10 cellular contexts compared by ENCODE assay signal in the genomic region with DNA sequence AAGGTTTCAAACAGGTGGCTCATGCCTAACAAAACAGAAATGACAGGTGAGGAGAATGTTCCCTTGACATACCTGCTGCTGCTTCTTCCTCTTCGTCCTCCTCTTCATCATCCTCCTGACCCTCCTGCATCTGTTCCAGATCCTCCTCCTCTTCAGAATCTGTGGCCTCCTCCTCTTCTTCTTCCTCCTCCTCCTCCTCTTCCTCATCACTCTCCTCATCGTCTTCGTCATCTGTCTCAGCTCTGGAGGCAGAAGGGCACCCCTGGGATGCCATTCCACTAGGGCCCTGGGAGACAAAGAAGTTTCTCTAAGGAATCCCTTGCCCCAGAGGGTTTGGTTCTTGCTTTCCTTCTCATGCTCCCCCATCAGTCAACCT. TPM values are rescaled to one million over a fixed set of nuclear protein-coding genes. Genes with fewer than 3 reads are reported as not detected.
DNase-seq lines count a peak whose midpoint lies in the region; ATAC-seq and TF ChIP-seq lines count a peak whose summit lies in the region.
"Had no signal": no experiment of that assay in that cellular context is flagged by ENCODE, and none has a peak within 500 bp of the region (broad histone marks: within the 10 kb centered on the region; RNA-seq: fewer than 3 reads in every experiment).

No MANE protein-coding gene starts in this region.

- no peaks in the 10 kb centered on the region for H3K9me3 ChIP-seq in testis
- H3K9me3 ChIP-seq: thyroid gland had no signal

- H3K27ac ChIP-seq in testis, result peak overlapping the region; percentile 39 to 43
- H3K27ac ChIP-seq: thyroid gland had no signal

- H3K27me3 ChIP-seq in testis, result no peaks in the 10 kb centered on the region
- H3K27me3 ChIP-seq: thyroid gland had no signal

- peak overlapping the region; percentile 51 for H3K27ac Mint-ChIP-seq in activated T-cell treated with anti-CD3 and anti-CD28 coated beads, Interleukin-2, amount 50 U/mL, for 72 hours
- H3K27ac Mint-ChIP-seq in activated T-helper 1 cell treated with anti-CD3 and anti-CD28 coated beads, Interleukin-12 subunit alpha, Interleukin-12 subunit beta, Interleukin-2, Interleukin-4 antibody, amounts not matched to agents 30 ng/mL and 10 ng/mL and 1 ng/mL, durations not matched to agents 14 hours and 24 hours and 36 hours, result peak overlapping the region; percentile 38

- no peak for TF ChIP-seq CTCF in fibroblast of villous mesenchyme (IDR thresholded peaks at IDR 0.05; ENCODE audit: insufficient read depth, low read depth, low read length)
- TF ChIP-seq CTCF in testis (IDR thresholded peaks at IDR 0.05), result no peak

- no peaks in the 10 kb centered on the region for H3K36me3 ChIP-seq in testis (ENCODE audit: low read depth, missing control alignments)

- ATAC-seq in activated T-cell treated with anti-CD3 and anti-CD28 coated beads, Interleukin-2, amount 50 U/mL, for 72 hours (replicated peaks in 1 of 2), result no peak

- peak overlapping the region; percentile 98 to 100 for H3K4me3 Mint-ChIP-seq in activated T-cell treated with anti-CD3 and anti-CD28 coated beads, Interleukin-2, amount 50 U/mL, for 72 hours
- H3K4me3 Mint-ChIP-seq in activated T-helper 1 cell treated with anti-CD3 and anti-CD28 coated beads, Interleukin-12 subunit alpha, Interleukin-12 subunit beta, Interleukin-2, Interleukin-4 antibody, amounts not matched to agents 30 ng/mL and 10 ng/mL and 1 ng/mL, durations not matched to agents 14 hours and 24 hours and 36 hours, result peak overlapping the region; percentile 97

- H3K4me3 ChIP-seq in fibroblast of villous mesenchyme (ENCODE audit: low read depth, low read length) (peak overlapping the region; percentile 28), testis (no peak overlapping the region)
- H3K4me3 ChIP-seq: thyroid gland had no signal

- no peaks in the 10 kb centered on the region for H3K27me3 Mint-ChIP-seq in activated T-cell treated with anti-CD3 and anti-CD28 coated beads, Interleukin-2, amount 50 U/mL, for 72 hours (ENCODE audit: low read depth)
- no peaks in the 10 kb centered on the region for H3K27me3 Mint-ChIP-seq in activated T-helper 1 cell treated with anti-CD3 and anti-CD28 coated beads, Interleukin-12 subunit alpha, Interleukin-12 subunit beta, Interleukin-2, Interleukin-4 antibody, amounts not matched to agents 30 ng/mL and 10 ng/mL and 1 ng/mL, durations not matched to agents 14 hours and 24 hours and 36 hours (ENCODE audit: insufficient read depth)

- no peak for TF ChIP-seq POLR2A in testis (IDR thresholded peaks at IDR 0.05)

- intact Hi-C loops in activated T-helper 1 cell treated with anti-CD3 and anti-CD28 coated beads, Interleukin-12 subunit alpha, Interleukin-12 subunit beta, Interleukin-2, Interleukin-4 antibody, amounts not matched to agents 30 ng/mL and 10 ng/mL and 1 ng/mL, durations not matched to agents 14 hours and 24 hours and 36 hours (cut with micrococcal nuclease), result no loop called here
- intact Hi-C loops in testis (cut with DNase I; ENCODE audit: low total_unique reads), result loop anchor here (10.0 kb wide), 2 partner anchors 95 to 115 kb away; partner anchors contain the start of genes CUTA, HSD17B8, PHF1 and RING1

- DNase-seq in activated T-cell treated with anti-CD3 and anti-CD28 coated beads, Interleukin-2, amount 50 U/mL, for 72 hours, result no peak
- no peak for DNase-seq in activated T-cell treated with anti-CD3 and anti-CD28 coated beads for 4 hours
- no peak for DNase-seq in activated T-helper 1 cell treated with anti-CD3 and anti-CD28 coated beads, Interleukin-12 subunit alpha, Interleukin-12 subunit beta, Interleukin-2, Interleukin-4 antibody, amounts not matched to agents 30 ng/mL and 10 ng/mL and 1 ng/mL, durations not matched to agents 14 hours and 24 hours and 36 hours (ENCODE audit: low spot score)
- DNase-seq in fibroblast of villous mesenchyme (ENCODE audit: low read depth), result no peak
- no peak for DNase-seq in testis
- no peak for DNase-seq in inferior parietal cortex (ENCODE audit: extremely low spot score)
- DNase-seq in anterior cingulate cortex (lab: John Stamatoyannopoulos, UW), result no peak
- DNase-seq in NCI-H526 (lab: John Stamatoyannopoulos, UW), result no peak
- DNase-seq: NCI-H526 treated with DMSO at 0.1 percent for 48 hours, thyroid gland had no signal

- H3K4me1 ChIP-seq in testis, result peaks cover 46% of the 10 kb centered on the region

- no peaks in the 10 kb centered on the region for H3K9me3 Mint-ChIP-seq in activated T-cell treated with anti-CD3 and anti-CD28 coated beads, Interleukin-2, amount 50 U/mL, for 72 hours
- H3K9me3 Mint-ChIP-seq in activated T-helper 1 cell treated with anti-CD3 and anti-CD28 coated beads, Interleukin-12 subunit alpha, Interleukin-12 subunit beta, Interleukin-2, Interleukin-4 antibody, amounts not matched to agents 30 ng/mL and 10 ng/mL and 1 ng/mL, durations not matched to agents 14 hours and 24 hours and 36 hours, result no peaks in the 10 kb centered on the region

- WGBS in testis, 2 donors, result 82% methylated on average over 3 of the region's 3 CpGs

- H3K4me1 Mint-ChIP-seq in activated T-cell treated with anti-CD3 and anti-CD28 coated beads, Interleukin-2, amount 50 U/mL, for 72 hours (ENCODE audit: low read depth), result peaks cover 84% of the 10 kb centered on the region
- peaks cover 80% of the 10 kb centered on the region for H3K4me1 Mint-ChIP-seq in activated T-helper 1 cell treated with anti-CD3 and anti-CD28 coated beads, Interleukin-12 subunit alpha, Interleukin-12 subunit beta, Interleukin-2, Interleukin-4 antibody, amounts not matched to agents 30 ng/mL and 10 ng/mL and 1 ng/mL, durations not matched to agents 14 hours and 24 hours and 36 hours (ENCODE audit: low read depth)

- peaks cover 11 to 32% of the 10 kb centered on the region in 2 donors for H3K36me3 Mint-ChIP-seq in activated T-cell treated with anti-CD3 and anti-CD28 coated beads, Interleukin-2, amount 50 U/mL, for 72 hours (ENCODE audit: insufficient read depth in 2 of 2)
- peaks cover 40% of the 10 kb centered on the region for H3K36me3 Mint-ChIP-seq in activated T-helper 1 cell treated with anti-CD3 and anti-CD28 coated beads, Interleukin-12 subunit alpha, Interleukin-12 subunit beta, Interleukin-2, Interleukin-4 antibody, amounts not matched to agents 30 ng/mL and 10 ng/mL and 1 ng/mL, durations not matched to agents 14 hours and 24 hours and 36 hours (ENCODE audit: low read depth)

RNA-seq across cellular contexts. Expression of gene ZBTB22, which starts 2.4 kb away (rescaled TPM):
- 10 to 100 TPM; 14.9 to 16.1 TPM for total RNA-seq in activated T-cell treated with anti-CD3 and anti-CD28 coated beads, Interleukin-2, amount 50 U/mL, for 72 hours
- total RNA-seq in activated T-helper 1 cell treated with anti-CD3 and anti-CD28 coated beads, Interleukin-12 subunit alpha, Interleukin-12 subunit beta, Interleukin-2, Interleukin-4 antibody, amounts not matched to agents 30 ng/mL and 10 ng/mL and 1 ng/mL, durations not matched to agents 14 hours and 24 hours and 36 hours, result 12.5 and 14.7 TPM in 2 replicates
- 14.8 and 16.0 TPM in 2 replicates for total RNA-seq in fibroblast of villous mesenchyme
- total RNA-seq in testis, result 10 to 100 TPM; 13.4 to 17.1 TPM
- polyA plus RNA-seq in testis (ENCODE audit: insufficient read depth, low read depth, low replicate concordance), result 15.2 TPM

RNA-seq across cellular contexts. Expression of gene DAXX, which starts 2.8 kb away (rescaled TPM):
- 10 to 100 TPM; 56.5 to 61.3 TPM for total RNA-seq in activated T-cell treated with anti-CD3 and anti-CD28 coated beads, Interleukin-2, amount 50 U/mL, for 72 hours
- total RNA-seq in activated T-helper 1 cell treated with anti-CD3 and anti-CD28 coated beads, Interleukin-12 subunit alpha, Interleukin-12 subunit beta, Interleukin-2, Interleukin-4 antibody, amounts not matched to agents 30 ng/mL and 10 ng/mL and 1 ng/mL, durations not matched to agents 14 hours and 24 hours and 36 hours, result 66.3 and 69.3 TPM in 2 replicates
- 39.6 and 58.7 TPM in 2 replicates for total RNA-seq in fibroblast of villous mesenchyme
- total RNA-seq in testis, result 10 to 100 TPM; 61.8 to 75.3 TPM
- polyA plus RNA-seq in testis (ENCODE audit: insufficient read depth, low read depth, low replicate concordance), result 118 TPM

RNA-seq across cellular contexts. Expression of gene TAPBP, which starts 6.0 kb away (rescaled TPM):
- 100 to 1,000 TPM; 180 to 210 TPM for total RNA-seq in activated T-cell treated with anti-CD3 and anti-CD28 coated beads, Interleukin-2, amount 50 U/mL, for 72 hours
- total RNA-seq in activated T-helper 1 cell treated with anti-CD3 and anti-CD28 coated beads, Interleukin-12 subunit alpha, Interleukin-12 subunit beta, Interleukin-2, Interleukin-4 antibody, amounts not matched to agents 30 ng/mL and 10 ng/mL and 1 ng/mL, durations not matched to agents 14 hours and 24 hours and 36 hours, result 264 and 265 TPM in 2 replicates
- total RNA-seq in fibroblast of villous mesenchyme, result 125 and 132 TPM in 2 replicates
- total RNA-seq in testis, result 100 to 1,000 TPM in 1 of 2 donors, 10 to 100 TPM in 1; 76.5 to 128 TPM
- polyA plus RNA-seq in testis (ENCODE audit: insufficient read depth, low read depth, low replicate concordance), result 34.6 TPM

RNA-seq across cellular contexts. Expression of gene RGL2, which starts 21.2 kb away (rescaled TPM):
- total RNA-seq in activated T-cell treated with anti-CD3 and anti-CD28 coated beads, Interleukin-2, amount 50 U/mL, for 72 hours, result 10 to 100 TPM; 34.3 to 43.7 TPM
- total RNA-seq in activated T-helper 1 cell treated with anti-CD3 and anti-CD28 coated beads, Interleukin-12 subunit alpha, Interleukin-12 subunit beta, Interleukin-2, Interleukin-4 antibody, amounts not matched to agents 30 ng/mL and 10 ng/mL and 1 ng/mL, durations not matched to agents 14 hours and 24 hours and 36 hours, result 27.6 and 28.0 TPM in 2 replicates
- total RNA-seq in fibroblast of villous mesenchyme (13.0 and 23.2 TPM in 2 replicates), testis (10 to 100 TPM; 42.8 to 46.2 TPM)
- polyA plus RNA-seq in testis (ENCODE audit: insufficient read depth, low read depth, low replicate concordance), result 52.7 TPM

RNA-seq across cellular contexts. Expression of gene PFDN6, which starts 30.5 kb away (rescaled TPM):
- total RNA-seq in activated T-cell treated with anti-CD3 and anti-CD28 coated beads, Interleukin-2, amount 50 U/mL, for 72 hours, result 10 to 100 TPM; 41.9 to 54.6 TPM
- total RNA-seq in activated T-helper 1 cell treated with anti-CD3 and anti-CD28 coated beads, Interleukin-12 subunit alpha, Interleukin-12 subunit beta, Interleukin-2, Interleukin-4 antibody, amounts not matched to agents 30 ng/mL and 10 ng/mL and 1 ng/mL, durations not matched to agents 14 hours and 24 hours and 36 hours, result 122 and 126 TPM in 2 replicates
- total RNA-seq in fibroblast of villous mesenchyme (26.4 and 34.5 TPM in 2 replicates), testis (10 to 100 TPM; 45.5 to 56.2 TPM)
- polyA plus RNA-seq in testis (ENCODE audit: insufficient read depth, low read depth, low replicate concordance), result 123 TPM
